1 cellular context compared by ENCODE assay signal in the genomic region with DNA sequence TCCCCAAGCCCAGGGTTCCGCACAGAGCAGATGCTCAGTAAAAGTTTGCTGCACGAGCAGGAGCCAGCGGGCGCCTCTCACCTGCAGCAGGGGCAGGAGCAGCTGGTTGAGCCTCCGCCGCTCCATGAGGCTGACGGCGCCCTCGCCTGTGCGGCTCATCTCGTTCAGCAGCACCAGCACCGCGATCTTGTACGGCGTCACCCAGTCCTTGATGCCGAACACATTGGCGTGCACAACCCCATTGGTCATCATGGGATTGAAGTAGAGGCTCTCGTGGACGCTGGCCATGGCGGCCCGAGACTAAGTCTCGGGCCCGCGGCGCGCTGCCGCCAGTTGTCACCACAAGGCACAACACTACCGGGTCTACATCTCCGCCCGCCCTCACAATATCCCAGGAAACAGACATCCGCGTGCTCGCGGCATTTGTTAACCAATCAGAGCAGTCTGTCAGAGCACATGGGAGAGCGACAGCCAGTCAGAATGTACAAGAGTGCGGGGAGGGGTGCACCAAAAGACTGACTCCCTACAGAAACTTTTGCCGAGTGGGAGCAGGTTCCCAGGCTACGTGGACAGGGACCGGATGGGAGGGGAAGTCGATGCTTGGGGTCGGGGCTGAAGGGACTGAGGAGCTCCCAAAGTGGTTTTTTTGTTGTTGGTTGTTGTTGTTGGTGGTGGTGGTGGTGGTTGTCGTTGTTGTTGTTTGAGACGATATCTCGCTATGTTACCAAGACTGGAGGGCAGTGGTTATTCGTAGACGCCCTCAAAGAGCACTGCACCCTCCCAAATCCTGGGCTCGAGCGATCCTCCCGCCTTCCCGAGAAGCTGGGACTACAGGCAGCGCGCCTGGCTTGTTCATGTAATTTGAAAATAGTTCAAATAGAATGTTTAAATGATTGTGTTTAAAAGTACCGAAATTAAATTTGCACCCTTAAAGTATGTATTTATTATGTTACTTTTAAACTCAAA.
TF ChIP-seq lines count a peak whose summit lies in the region.

Gene ANAPC5 (minus strand): TSS at position 359 of the 966 bp plus-strand sequence. CDS start 71 bp downstream, at position 288.

TF ChIP-seq in HCT116, 20 proteins besides CTCF, POLR2A, EP300 and RAD21 (continued from another document):
- TF ChIP-seq, protein P1, sequence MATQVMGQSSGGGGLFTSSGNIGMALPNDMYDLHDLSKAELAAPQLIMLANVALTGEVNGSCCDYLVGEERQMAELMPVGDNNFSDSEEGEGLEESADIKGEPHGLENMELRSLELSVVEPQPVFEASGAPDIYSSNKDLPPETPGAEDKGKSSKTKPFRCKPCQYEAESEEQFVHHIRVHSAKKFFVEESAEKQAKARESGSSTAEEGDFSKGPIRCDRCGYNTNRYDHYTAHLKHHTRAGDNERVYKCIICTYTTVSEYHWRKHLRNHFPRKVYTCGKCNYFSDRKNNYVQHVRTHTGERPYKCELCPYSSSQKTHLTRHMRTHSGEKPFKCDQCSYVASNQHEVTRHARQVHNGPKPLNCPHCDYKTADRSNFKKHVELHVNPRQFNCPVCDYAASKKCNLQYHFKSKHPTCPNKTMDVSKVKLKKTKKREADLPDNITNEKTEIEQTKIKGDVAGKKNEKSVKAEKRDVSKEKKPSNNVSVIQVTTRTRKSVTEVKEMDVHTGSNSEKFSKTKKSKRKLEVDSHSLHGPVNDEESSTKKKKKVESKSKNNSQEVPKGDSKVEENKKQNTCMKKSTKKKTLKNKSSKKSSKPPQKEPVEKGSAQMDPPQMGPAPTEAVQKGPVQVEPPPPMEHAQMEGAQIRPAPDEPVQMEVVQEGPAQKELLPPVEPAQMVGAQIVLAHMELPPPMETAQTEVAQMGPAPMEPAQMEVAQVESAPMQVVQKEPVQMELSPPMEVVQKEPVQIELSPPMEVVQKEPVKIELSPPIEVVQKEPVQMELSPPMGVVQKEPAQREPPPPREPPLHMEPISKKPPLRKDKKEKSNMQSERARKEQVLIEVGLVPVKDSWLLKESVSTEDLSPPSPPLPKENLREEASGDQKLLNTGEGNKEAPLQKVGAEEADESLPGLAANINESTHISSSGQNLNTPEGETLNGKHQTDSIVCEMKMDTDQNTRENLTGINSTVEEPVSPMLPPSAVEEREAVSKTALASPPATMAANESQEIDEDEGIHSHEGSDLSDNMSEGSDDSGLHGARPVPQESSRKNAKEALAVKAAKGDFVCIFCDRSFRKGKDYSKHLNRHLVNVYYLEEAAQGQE (IDR thresholded peaks at IDR 0.05; ENCODE audit: low read depth) = no peak
- peak; percentile 74 for TF ChIP-seq YY1 (IDR thresholded peaks at IDR 0.05; ENCODE audit: extremely low read depth, insufficient replicate concordance, low read depth, low read length)
- 0 out of 2 replicates have a peak, but pooled peaks have one; percentile 36 for TF ChIP-seq EGR1 (IDR thresholded peaks at IDR 0.05; ENCODE audit: low read depth)
- TF ChIP-seq FOSL1 (IDR thresholded peaks at IDR 0.05; ENCODE audit: low read depth) = no peak
- TF ChIP-seq ZBTB33 (IDR thresholded peaks at IDR 0.05; ENCODE audit: extremely low read depth, insufficient replicate concordance, low read length) = peak; percentile 94
- peak; percentile 86 for TF ChIP-seq ELF1 (IDR thresholded peaks at IDR 0.05; ENCODE audit: borderline replicate concordance, low read depth)
- TF ChIP-seq SIN3A (IDR thresholded peaks at IDR 0.05; ENCODE audit: low read depth) = no peak; the same call in 1 of the 2 replicates
- no peak for TF ChIP-seq EZH2 (IDR thresholded peaks at IDR 0.05)
